Comparison of ENCODE assay signal across 1 cellular context in genomic region chr2:84925724-84926376, GRCh38.
TF ChIP-seq lines count a peak whose summit lies in the region.

No MANE protein-coding gene starts in this region.

TF ChIP-seq in GM12878, 131 proteins besides CTCF, POLR2A, EP300 and RAD21 (continued from another document and continues in another):
- TF ChIP-seq, protein P1, sequence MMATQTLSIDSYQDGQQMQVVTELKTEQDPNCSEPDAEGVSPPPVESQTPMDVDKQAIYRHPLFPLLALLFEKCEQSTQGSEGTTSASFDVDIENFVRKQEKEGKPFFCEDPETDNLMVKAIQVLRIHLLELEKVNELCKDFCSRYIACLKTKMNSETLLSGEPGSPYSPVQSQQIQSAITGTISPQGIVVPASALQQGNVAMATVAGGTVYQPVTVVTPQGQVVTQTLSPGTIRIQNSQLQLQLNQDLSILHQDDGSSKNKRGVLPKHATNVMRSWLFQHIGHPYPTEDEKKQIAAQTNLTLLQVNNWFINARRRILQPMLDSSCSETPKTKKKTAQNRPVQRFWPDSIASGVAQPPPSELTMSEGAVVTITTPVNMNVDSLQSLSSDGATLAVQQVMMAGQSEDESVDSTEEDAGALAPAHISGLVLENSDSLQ (IDR thresholded peaks at IDR 0.05), result peak; percentile 77
- no peak for TF ChIP-seq ZZZ3 (IDR thresholded peaks at IDR 0.05; ENCODE audit: control insufficient read depth, insufficient read length, low read depth)
- no peak for TF ChIP-seq NR2C1 (IDR thresholded peaks at IDR 0.05)
- TF ChIP-seq SREBF2 (IDR thresholded peaks at IDR 0.05; ENCODE audit: low read length), result no peak
- TF ChIP-seq NFXL1 (IDR thresholded peaks at IDR 0.05; ENCODE audit: borderline replicate concordance), result no peak
- no peak for TF ChIP-seq KAT2A (conservative IDR thresholded peaks at IDR 0.05; ENCODE audit: control insufficient read depth, low read depth, low read length)
- TF ChIP-seq YY1 (IDR thresholded peaks at IDR 0.05; ENCODE audit: low read depth, low read length), result peak; percentile 77
- peak; percentile 88 for TF ChIP-seq NR2F1 (conservative IDR thresholded peaks at IDR 0.05)
- peak; percentile 66 for TF ChIP-seq RELA (IDR thresholded peaks at IDR 0.05; ENCODE audit: borderline replicate concordance, partially characterized antibody)
- TF ChIP-seq DPF2 (IDR thresholded peaks at IDR 0.05), result peak; percentile 77
- TF ChIP-seq GATAD2B (conservative IDR thresholded peaks at IDR 0.05; ENCODE audit: low read depth), result peak; percentile 80
- no peak for TF ChIP-seq CBFB (IDR thresholded peaks at IDR 0.05; ENCODE audit: low read depth)
- TF ChIP-seq SMAD5 (IDR thresholded peaks at IDR 0.05; ENCODE audit: low read depth), result no peak
- 0 out of 2 replicates have a peak, but pooled peaks have one; percentile 74 for TF ChIP-seq ZNF24 (IDR thresholded peaks at IDR 0.05)
- no peak for TF ChIP-seq HDAC6 (IDR thresholded peaks at IDR 0.05; ENCODE audit: unreplicated experiment)
- TF ChIP-seq CHD1 (IDR thresholded peaks at IDR 0.05; ENCODE audit: low read depth, low read length), result no peak
- no peak for TF ChIP-seq NFIC (IDR thresholded peaks at IDR 0.05; ENCODE audit: low read depth, low read length)
- no peak for TF ChIP-seq RFX5 (IDR thresholded peaks at IDR 0.05; ENCODE audit: low read depth, low read length)
- TF ChIP-seq SMC3 (IDR thresholded peaks at IDR 0.05; ENCODE audit: borderline replicate concordance, low read length), result peak; percentile 100
- TF ChIP-seq, protein P2, sequence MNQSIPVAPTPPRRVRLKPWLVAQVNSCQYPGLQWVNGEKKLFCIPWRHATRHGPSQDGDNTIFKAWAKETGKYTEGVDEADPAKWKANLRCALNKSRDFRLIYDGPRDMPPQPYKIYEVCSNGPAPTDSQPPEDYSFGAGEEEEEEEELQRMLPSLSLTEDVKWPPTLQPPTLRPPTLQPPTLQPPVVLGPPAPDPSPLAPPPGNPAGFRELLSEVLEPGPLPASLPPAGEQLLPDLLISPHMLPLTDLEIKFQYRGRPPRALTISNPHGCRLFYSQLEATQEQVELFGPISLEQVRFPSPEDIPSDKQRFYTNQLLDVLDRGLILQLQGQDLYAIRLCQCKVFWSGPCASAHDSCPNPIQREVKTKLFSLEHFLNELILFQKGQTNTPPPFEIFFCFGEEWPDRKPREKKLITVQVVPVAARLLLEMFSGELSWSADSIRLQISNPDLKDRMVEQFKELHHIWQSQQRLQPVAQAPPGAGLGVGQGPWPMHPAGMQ (IDR thresholded peaks at IDR 0.05; ENCODE audit: borderline replicate concordance), result no peak
- TF ChIP-seq LARP7 (IDR thresholded peaks at IDR 0.05), result peak; percentile 97
- TF ChIP-seq NBN (IDR thresholded peaks at IDR 0.05), result peak; percentile 96
- TF ChIP-seq CHD2 (IDR thresholded peaks at IDR 0.05; ENCODE audit: borderline replicate concordance, low read depth, low read length), result 0 out of 2 replicates have a peak, but pooled peaks have one; percentile 44
- TF ChIP-seq EGR1 (IDR thresholded peaks at IDR 0.05; ENCODE audit: borderline replicate concordance in 1 of 2, low read depth in 2 of 2, low read length in 2 of 2), result no peak; a peak in 1 of 3 replicates
- no peak for TF ChIP-seq ZBTB40 (IDR thresholded peaks at IDR 0.05; ENCODE audit: borderline replicate concordance)
- TF ChIP-seq, protein P3, sequence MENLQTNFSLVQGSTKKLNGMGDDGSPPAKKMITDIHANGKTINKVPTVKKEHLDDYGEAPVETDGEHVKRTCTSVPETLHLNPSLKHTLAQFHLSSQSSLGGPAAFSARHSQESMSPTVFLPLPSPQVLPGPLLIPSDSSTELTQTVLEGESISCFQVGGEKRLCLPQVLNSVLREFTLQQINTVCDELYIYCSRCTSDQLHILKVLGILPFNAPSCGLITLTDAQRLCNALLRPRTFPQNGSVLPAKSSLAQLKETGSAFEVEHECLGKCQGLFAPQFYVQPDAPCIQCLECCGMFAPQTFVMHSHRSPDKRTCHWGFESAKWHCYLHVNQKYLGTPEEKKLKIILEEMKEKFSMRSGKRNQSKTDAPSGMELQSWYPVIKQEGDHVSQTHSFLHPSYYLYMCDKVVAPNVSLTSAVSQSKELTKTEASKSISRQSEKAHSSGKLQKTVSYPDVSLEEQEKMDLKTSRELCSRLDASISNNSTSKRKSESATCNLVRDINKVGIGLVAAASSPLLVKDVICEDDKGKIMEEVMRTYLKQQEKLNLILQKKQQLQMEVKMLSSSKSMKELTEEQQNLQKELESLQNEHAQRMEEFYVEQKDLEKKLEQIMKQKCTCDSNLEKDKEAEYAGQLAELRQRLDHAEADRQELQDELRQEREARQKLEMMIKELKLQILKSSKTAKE (IDR thresholded peaks at IDR 0.05; ENCODE audit: low read depth, poor library complexity, severe bottlenecking), result peak; percentile 75
- TF ChIP-seq, protein P4, sequence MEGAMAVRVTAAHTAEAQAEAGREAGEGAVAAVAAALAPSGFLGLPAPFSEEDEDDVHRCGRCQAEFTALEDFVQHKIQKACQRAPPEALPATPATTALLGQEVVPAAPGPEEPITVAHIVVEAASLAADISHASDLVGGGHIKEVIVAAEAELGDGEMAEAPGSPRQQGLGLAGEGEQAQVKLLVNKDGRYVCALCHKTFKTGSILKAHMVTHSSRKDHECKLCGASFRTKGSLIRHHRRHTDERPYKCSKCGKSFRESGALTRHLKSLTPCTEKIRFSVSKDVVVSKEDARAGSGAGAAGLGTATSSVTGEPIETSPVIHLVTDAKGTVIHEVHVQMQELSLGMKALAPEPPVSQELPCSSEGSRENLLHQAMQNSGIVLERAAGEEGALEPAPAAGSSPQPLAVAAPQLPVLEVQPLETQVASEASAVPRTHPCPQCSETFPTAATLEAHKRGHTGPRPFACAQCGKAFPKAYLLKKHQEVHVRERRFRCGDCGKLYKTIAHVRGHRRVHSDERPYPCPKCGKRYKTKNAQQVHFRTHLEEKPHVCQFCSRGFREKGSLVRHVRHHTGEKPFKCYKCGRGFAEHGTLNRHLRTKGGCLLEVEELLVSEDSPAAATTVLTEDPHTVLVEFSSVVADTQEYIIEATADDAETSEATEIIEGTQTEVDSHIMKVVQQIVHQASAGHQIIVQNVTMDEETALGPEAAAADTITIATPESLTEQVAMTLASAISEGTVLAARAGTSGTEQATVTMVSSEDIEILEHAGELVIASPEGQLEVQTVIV (IDR thresholded peaks at IDR 0.05; ENCODE audit: borderline replicate concordance, partially characterized antibody), result no peak
- no peak for TF ChIP-seq USF1 (IDR thresholded peaks at IDR 0.05; ENCODE audit: borderline replicate concordance, extremely low read length, insufficient read depth, low read depth, low read length)
- peak; percentile 48 for TF ChIP-seq KLF5 (IDR thresholded peaks at IDR 0.05; ENCODE audit: partially characterized antibody)
- TF ChIP-seq, protein P5, sequence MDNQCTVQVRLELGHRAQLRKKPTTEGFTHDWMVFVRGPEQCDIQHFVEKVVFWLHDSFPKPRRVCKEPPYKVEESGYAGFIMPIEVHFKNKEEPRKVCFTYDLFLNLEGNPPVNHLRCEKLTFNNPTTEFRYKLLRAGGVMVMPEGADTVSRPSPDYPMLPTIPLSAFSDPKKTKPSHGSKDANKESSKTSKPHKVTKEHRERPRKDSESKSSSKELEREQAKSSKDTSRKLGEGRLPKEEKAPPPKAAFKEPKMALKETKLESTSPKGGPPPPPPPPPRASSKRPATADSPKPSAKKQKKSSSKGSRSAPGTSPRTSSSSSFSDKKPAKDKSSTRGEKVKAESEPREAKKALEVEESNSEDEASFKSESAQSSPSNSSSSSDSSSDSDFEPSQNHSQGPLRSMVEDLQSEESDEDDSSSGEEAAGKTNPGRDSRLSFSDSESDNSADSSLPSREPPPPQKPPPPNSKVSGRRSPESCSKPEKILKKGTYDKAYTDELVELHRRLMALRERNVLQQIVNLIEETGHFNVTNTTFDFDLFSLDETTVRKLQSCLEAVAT (IDR thresholded peaks at IDR 0.05), result 0 out of 2 replicates have a peak, but pooled peaks have one; percentile 30
- no peak for TF ChIP-seq TBL1XR1 (IDR thresholded peaks at IDR 0.05; ENCODE audit: low read depth, low read length)
- no peak for TF ChIP-seq YBX1 (IDR thresholded peaks at IDR 0.05)
- 0 out of 2 replicates have a peak, but pooled peaks have one; percentile 37 for TF ChIP-seq ZNF384 (IDR thresholded peaks at IDR 0.05; ENCODE audit: borderline replicate concordance, low read depth, low read length)
- TF ChIP-seq ZNF217 (IDR thresholded peaks at IDR 0.05), result no peak
- no peak for TF ChIP-seq HDAC2 (IDR thresholded peaks at IDR 0.05)
- no peak for TF ChIP-seq SUPT20H (IDR thresholded peaks at IDR 0.05; ENCODE audit: borderline replicate concordance, control insufficient read depth, low read depth, low read length)
- TF ChIP-seq TCF12 (IDR thresholded peaks at IDR 0.05; ENCODE audit: low read depth, low read length), result peak; percentile 53; the same call in 1 of the 2 replicates
- peak; percentile 88 for TF ChIP-seq EED (IDR thresholded peaks at IDR 0.05; ENCODE audit: low read depth)
- no peak for TF ChIP-seq REST (IDR thresholded peaks at IDR 0.05; ENCODE audit: low read depth, low read length)
- TF ChIP-seq SUZ12 (IDR thresholded peaks at IDR 0.05; ENCODE audit: unreplicated experiment), result no peak
- no peak for TF ChIP-seq E2F4 (IDR thresholded peaks at IDR 0.05; ENCODE audit: low read depth, low read length)
- TF ChIP-seq TARDBP (IDR thresholded peaks at IDR 0.05; ENCODE audit: borderline replicate concordance), result peak; percentile 84; the same call in 1 of the 2 replicates
- TF ChIP-seq, protein P6, sequence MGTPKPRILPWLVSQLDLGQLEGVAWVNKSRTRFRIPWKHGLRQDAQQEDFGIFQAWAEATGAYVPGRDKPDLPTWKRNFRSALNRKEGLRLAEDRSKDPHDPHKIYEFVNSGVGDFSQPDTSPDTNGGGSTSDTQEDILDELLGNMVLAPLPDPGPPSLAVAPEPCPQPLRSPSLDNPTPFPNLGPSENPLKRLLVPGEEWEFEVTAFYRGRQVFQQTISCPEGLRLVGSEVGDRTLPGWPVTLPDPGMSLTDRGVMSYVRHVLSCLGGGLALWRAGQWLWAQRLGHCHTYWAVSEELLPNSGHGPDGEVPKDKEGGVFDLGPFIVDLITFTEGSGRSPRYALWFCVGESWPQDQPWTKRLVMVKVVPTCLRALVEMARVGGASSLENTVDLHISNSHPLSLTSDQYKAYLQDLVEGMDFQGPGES (IDR thresholded peaks at IDR 0.05), result peak; percentile 14; the same call in 1 of the 2 replicates
